1 cellular context compared by ENCODE assay signal in the genomic region with DNA sequence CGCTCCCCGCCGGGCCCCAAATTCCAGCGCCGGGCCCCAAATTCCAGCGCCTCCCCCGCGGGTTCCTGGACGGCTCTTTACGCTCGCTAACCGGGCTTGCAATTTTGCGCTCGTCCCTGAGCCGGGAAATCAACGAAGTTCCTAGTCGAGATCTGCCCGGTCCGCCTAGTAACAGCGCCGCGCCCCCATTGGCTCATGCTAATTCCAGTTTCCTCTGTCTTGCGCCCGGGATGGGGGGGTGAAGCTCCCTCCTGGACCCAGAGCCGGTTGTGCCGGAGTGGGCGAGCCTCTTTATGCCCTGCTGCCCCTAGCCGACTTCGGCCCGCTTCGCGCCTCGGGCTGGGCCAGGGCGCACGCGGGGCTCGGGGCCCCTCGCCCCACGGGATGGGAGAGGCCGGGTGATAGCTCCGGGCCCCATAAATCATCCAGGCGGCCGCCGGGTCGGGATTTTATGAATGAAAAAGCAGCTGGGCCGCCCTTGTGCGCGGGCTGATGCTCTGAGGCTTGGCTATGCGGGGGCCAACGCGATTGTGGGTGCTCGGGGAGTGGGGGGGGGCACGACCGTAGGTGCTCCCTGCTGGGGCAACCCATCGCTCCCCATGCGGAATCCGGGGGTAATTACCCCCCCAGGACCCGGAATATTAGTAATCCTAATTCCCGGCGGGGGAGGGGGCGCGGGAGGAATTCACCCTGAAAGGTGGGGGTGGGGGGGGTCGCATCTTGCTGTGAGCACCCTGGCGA.
TF ChIP-seq lines count a peak whose summit lies in the region.

No MANE protein-coding gene starts in this region.

TF ChIP-seq in HepG2, 621 proteins besides CTCF, POLR2A, EP300 and RAD21 (continued from another document and continues in another):
- TF ChIP-seq, protein P1, sequence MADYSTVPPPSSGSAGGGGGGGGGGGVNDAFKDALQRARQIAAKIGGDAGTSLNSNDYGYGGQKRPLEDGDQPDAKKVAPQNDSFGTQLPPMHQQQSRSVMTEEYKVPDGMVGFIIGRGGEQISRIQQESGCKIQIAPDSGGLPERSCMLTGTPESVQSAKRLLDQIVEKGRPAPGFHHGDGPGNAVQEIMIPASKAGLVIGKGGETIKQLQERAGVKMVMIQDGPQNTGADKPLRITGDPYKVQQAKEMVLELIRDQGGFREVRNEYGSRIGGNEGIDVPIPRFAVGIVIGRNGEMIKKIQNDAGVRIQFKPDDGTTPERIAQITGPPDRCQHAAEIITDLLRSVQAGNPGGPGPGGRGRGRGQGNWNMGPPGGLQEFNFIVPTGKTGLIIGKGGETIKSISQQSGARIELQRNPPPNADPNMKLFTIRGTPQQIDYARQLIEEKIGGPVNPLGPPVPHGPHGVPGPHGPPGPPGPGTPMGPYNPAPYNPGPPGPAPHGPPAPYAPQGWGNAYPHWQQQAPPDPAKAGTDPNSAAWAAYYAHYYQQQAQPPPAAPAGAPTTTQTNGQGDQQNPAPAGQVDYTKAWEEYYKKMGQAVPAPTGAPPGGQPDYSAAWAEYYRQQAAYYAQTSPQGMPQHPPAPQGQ (CRISPR knock-in tag; IDR thresholded peaks at IDR 0.05; ENCODE audit: borderline replicate concordance): no peak
- TF ChIP-seq, protein P2, sequence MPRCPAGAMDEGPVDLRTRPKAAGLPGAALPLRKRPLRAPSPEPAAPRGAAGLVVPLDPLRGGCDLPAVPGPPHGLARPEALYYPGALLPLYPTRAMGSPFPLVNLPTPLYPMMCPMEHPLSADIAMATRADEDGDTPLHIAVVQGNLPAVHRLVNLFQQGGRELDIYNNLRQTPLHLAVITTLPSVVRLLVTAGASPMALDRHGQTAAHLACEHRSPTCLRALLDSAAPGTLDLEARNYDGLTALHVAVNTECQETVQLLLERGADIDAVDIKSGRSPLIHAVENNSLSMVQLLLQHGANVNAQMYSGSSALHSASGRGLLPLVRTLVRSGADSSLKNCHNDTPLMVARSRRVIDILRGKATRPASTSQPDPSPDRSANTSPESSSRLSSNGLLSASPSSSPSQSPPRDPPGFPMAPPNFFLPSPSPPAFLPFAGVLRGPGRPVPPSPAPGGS (CRISPR knock-in tag; IDR thresholded peaks at IDR 0.05): no peak
- TF ChIP-seq, protein P3, sequence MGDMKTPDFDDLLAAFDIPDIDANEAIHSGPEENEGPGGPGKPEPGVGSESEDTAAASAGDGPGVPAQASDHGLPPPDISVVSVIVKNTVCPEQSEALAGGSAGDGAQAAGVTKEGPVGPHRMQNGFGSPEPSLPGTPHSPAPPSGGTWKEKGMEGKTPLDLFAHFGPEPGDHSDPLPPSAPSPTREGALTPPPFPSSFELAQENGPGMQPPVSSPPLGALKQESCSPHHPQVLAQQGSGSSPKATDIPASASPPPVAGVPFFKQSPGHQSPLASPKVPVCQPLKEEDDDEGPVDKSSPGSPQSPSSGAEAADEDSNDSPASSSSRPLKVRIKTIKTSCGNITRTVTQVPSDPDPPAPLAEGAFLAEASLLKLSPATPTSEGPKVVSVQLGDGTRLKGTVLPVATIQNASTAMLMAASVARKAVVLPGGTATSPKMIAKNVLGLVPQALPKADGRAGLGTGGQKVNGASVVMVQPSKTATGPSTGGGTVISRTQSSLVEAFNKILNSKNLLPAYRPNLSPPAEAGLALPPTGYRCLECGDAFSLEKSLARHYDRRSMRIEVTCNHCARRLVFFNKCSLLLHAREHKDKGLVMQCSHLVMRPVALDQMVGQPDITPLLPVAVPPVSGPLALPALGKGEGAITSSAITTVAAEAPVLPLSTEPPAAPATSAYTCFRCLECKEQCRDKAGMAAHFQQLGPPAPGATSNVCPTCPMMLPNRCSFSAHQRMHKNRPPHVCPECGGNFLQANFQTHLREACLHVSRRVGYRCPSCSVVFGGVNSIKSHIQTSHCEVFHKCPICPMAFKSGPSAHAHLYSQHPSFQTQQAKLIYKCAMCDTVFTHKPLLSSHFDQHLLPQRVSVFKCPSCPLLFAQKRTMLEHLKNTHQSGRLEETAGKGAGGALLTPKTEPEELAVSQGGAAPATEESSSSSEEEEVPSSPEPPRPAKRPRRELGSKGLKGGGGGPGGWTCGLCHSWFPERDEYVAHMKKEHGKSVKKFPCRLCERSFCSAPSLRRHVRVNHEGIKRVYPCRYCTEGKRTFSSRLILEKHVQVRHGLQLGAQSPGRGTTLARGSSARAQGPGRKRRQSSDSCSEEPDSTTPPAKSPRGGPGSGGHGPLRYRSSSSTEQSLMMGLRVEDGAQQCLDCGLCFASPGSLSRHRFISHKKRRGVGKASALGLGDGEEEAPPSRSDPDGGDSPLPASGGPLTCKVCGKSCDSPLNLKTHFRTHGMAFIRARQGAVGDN (CRISPR knock-in tag; IDR thresholded peaks at IDR 0.05): peak; percentile 81
- no peak for TF ChIP-seq ZNF33B (CRISPR knock-in tag; IDR thresholded peaks at IDR 0.05)
- TF ChIP-seq GABPA (IDR thresholded peaks at IDR 0.05; ENCODE audit: low read depth, low read length): no peak
- no peak for TF ChIP-seq GABPA (CRISPR knock-in tag; IDR thresholded peaks at IDR 0.05; ENCODE audit: low read depth)
- no peak for TF ChIP-seq ZFP90 (CRISPR knock-in tag; IDR thresholded peaks at IDR 0.05; ENCODE audit: borderline replicate concordance)
- TF ChIP-seq, protein P4, sequence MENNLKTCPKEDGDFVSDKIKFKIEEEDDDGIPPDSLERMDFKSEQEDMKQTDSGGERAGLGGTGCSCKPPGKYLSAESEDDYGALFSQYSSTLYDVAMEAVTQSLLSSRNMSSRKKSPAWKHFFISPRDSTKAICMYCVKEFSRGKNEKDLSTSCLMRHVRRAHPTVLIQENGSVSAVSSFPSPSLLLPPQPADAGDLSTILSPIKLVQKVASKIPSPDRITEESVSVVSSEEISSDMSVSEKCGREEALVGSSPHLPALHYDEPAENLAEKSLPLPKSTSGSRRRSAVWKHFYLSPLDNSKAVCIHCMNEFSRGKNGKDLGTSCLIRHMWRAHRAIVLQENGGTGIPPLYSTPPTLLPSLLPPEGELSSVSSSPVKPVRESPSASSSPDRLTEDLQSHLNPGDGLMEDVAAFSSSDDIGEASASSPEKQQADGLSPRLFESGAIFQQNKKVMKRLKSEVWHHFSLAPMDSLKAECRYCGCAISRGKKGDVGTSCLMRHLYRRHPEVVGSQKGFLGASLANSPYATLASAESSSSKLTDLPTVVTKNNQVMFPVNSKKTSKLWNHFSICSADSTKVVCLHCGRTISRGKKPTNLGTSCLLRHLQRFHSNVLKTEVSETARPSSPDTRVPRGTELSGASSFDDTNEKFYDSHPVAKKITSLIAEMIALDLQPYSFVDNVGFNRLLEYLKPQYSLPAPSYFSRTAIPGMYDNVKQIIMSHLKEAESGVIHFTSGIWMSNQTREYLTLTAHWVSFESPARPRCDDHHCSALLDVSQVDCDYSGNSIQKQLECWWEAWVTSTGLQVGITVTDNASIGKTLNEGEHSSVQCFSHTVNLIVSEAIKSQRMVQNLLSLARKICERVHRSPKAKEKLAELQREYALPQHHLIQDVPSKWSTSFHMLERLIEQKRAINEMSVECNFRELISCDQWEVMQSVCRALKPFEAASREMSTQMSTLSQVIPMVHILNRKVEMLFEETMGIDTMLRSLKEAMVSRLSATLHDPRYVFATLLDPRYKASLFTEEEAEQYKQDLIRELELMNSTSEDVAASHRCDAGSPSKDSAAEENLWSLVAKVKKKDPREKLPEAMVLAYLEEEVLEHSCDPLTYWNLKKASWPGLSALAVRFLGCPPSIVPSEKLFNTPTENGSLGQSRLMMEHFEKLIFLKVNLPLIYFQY (CRISPR knock-in tag; IDR thresholded peaks at IDR 0.05; ENCODE audit: borderline replicate concordance): peak; percentile 88
- TF ChIP-seq, protein P5, sequence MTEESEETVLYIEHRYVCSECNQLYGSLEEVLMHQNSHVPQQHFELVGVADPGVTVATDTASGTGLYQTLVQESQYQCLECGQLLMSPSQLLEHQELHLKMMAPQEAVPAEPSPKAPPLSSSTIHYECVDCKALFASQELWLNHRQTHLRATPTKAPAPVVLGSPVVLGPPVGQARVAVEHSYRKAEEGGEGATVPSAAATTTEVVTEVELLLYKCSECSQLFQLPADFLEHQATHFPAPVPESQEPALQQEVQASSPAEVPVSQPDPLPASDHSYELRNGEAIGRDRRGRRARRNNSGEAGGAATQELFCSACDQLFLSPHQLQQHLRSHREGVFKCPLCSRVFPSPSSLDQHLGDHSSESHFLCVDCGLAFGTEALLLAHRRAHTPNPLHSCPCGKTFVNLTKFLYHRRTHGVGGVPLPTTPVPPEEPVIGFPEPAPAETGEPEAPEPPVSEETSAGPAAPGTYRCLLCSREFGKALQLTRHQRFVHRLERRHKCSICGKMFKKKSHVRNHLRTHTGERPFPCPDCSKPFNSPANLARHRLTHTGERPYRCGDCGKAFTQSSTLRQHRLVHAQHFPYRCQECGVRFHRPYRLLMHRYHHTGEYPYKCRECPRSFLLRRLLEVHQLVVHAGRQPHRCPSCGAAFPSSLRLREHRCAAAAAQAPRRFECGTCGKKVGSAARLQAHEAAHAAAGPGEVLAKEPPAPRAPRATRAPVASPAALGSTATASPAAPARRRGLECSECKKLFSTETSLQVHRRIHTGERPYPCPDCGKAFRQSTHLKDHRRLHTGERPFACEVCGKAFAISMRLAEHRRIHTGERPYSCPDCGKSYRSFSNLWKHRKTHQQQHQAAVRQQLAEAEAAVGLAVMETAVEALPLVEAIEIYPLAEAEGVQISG (CRISPR knock-in tag; IDR thresholded peaks at IDR 0.05): peak; percentile 42; the same call in 1 of the 2 replicates
- TF ChIP-seq ZKSCAN8 (CRISPR knock-in tag; IDR thresholded peaks at IDR 0.05; ENCODE audit: borderline replicate concordance): no peak
- TF ChIP-seq WIZ (CRISPR knock-in tag; IDR thresholded peaks at IDR 0.05): no peak
- TF ChIP-seq, protein P6, sequence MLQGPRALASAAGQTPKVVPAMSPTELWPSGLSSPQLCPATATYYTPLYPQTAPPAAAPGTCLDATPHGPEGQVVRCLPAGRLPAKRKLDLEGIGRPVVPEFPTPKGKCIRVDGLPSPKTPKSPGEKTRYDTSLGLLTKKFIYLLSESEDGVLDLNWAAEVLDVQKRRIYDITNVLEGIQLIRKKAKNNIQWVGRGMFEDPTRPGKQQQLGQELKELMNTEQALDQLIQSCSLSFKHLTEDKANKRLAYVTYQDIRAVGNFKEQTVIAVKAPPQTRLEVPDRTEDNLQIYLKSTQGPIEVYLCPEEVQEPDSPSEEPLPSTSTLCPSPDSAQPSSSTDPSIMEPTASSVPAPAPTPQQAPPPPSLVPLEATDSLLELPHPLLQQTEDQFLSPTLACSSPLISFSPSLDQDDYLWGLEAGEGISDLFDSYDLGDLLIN (CRISPR knock-in tag; IDR thresholded peaks at IDR 0.05; ENCODE audit: borderline replicate concordance): no peak
- TF ChIP-seq, protein P7, sequence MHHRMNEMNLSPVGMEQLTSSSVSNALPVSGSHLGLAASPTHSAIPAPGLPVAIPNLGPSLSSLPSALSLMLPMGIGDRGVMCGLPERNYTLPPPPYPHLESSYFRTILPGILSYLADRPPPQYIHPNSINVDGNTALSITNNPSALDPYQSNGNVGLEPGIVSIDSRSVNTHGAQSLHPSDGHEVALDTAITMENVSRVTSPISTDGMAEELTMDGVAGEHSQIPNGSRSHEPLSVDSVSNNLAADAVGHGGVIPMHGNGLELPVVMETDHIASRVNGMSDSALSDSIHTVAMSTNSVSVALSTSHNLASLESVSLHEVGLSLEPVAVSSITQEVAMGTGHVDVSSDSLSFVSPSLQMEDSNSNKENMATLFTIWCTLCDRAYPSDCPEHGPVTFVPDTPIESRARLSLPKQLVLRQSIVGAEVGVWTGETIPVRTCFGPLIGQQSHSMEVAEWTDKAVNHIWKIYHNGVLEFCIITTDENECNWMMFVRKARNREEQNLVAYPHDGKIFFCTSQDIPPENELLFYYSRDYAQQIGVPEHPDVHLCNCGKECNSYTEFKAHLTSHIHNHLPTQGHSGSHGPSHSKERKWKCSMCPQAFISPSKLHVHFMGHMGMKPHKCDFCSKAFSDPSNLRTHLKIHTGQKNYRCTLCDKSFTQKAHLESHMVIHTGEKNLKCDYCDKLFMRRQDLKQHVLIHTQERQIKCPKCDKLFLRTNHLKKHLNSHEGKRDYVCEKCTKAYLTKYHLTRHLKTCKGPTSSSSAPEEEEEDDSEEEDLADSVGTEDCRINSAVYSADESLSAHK (CRISPR knock-in tag; IDR thresholded peaks at IDR 0.05; ENCODE audit: borderline replicate concordance): no peak
- TF ChIP-seq, protein P8, sequence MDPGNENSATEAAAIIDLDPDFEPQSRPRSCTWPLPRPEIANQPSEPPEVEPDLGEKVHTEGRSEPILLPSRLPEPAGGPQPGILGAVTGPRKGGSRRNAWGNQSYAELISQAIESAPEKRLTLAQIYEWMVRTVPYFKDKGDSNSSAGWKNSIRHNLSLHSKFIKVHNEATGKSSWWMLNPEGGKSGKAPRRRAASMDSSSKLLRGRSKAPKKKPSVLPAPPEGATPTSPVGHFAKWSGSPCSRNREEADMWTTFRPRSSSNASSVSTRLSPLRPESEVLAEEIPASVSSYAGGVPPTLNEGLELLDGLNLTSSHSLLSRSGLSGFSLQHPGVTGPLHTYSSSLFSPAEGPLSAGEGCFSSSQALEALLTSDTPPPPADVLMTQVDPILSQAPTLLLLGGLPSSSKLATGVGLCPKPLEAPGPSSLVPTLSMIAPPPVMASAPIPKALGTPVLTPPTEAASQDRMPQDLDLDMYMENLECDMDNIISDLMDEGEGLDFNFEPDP (CRISPR knock-in tag; conservative IDR thresholded peaks at IDR 0.05): no peak
- TF ChIP-seq, protein P9, sequence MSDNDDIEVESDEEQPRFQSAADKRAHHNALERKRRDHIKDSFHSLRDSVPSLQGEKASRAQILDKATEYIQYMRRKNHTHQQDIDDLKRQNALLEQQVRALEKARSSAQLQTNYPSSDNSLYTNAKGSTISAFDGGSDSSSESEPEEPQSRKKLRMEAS (IDR thresholded peaks at IDR 0.05): peak; percentile 68; the same call in 1 of the 2 replicates
- TF ChIP-seq SATB2 (CRISPR knock-in tag; IDR thresholded peaks at IDR 0.05): no peak
- TF ChIP-seq, protein P10, sequence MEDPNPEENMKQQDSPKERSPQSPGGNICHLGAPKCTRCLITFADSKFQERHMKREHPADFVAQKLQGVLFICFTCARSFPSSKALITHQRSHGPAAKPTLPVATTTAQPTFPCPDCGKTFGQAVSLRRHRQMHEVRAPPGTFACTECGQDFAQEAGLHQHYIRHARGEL (CRISPR knock-in tag; IDR thresholded peaks at IDR 0.05): no peak
- TF ChIP-seq KAT2B (IDR thresholded peaks at IDR 0.05; ENCODE audit: borderline replicate concordance, low read depth, low read length): no peak
- TF ChIP-seq, protein P11, sequence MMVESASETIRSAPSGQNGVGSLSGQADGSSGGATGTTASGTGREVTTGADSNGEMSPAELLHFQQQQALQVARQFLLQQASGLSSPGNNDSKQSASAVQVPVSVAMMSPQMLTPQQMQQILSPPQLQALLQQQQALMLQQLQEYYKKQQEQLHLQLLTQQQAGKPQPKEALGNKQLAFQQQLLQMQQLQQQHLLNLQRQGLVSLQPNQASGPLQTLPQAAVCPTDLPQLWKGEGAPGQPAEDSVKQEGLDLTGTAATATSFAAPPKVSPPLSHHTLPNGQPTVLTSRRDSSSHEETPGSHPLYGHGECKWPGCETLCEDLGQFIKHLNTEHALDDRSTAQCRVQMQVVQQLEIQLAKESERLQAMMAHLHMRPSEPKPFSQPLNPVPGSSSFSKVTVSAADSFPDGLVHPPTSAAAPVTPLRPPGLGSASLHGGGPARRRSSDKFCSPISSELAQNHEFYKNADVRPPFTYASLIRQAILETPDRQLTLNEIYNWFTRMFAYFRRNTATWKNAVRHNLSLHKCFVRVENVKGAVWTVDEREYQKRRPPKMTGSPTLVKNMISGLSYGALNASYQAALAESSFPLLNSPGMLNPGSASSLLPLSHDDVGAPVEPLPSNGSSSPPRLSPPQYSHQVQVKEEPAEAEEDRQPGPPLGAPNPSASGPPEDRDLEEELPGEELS (CRISPR knock-in tag; IDR thresholded peaks at IDR 0.05): no peak
- TF ChIP-seq, protein P12, sequence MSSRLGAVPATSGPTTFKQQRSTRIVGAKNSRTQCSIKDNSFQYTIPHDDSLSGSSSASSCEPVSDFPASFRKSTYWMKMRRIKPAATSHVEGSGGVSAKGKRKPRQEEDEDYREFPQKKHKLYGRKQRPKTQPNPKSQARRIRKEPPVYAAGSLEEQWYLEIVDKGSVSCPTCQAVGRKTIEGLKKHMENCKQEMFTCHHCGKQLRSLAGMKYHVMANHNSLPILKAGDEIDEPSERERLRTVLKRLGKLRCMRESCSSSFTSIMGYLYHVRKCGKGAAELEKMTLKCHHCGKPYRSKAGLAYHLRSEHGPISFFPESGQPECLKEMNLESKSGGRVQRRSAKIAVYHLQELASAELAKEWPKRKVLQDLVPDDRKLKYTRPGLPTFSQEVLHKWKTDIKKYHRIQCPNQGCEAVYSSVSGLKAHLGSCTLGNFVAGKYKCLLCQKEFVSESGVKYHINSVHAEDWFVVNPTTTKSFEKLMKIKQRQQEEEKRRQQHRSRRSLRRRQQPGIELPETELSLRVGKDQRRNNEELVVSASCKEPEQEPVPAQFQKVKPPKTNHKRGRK (CRISPR knock-in tag; IDR thresholded peaks at IDR 0.05): no peak
